8 cellular contexts compared by ENCODE assay signal in the genomic region with DNA sequence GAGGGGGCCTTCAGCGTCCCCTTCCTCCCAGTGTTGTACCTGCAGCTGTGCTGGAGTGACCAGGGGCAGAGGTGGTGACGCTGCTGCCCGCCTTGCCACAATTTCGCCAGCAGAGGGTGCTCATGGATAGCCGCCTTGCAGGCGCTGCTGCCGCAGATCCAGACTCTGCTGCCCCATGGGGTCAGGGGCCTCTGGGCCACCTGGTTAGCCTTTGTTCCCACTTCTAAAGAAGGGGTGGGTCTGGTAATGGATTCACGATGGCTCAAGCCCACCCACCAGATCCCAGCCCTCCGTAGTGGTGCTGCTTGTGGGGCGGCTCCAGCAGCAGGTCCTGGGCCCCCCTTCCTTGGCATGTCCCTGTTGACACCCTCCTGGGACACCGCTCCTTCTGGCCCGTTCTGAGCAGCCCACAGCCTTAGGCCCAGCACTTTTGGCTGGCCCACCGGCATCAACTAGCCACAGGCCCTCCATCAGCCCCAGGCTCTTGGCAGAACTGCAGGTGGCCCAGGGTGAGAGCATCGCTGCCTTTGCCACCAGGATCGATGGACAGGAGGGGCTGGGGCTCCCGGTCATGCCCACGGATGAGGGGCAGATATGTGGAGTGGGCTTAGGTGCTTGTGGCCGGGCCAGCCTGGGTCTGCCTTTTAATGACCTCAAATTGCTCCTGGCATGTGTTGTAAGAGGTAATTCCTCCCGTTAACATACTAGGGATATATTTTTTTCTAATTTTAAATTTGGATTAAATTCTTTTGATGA. TPM values are rescaled to one million over a fixed set of nuclear protein-coding genes. Genes with fewer than 3 reads are reported as not detected.
A peak's percentile ranks its signal among the peaks of the same experiment; 100 is the strongest.
DNase-seq lines count a peak whose midpoint lies in the region; TF ChIP-seq lines count a peak whose summit lies in the region.

No MANE protein-coding gene starts in this region.

- TF ChIP-seq POLR2A in stomach (IDR thresholded peaks at IDR 0.05), result no peak

- no peaks in the 10 kb centered on the region for H3K27me3 Mint-ChIP-seq in activated CD4-positive, alpha-beta T cell treated with anti-CD3 and anti-CD28 coated beads, Interleukin-2, amount 10 ng/mL, durations not matched to agents 24 days and 14 days
- no peaks in the 10 kb centered on the region for H3K27me3 Mint-ChIP-seq in mesothelial cell of epicardium (ENCODE audit: low read depth)

- no peak overlapping the region for H3K4me3 Mint-ChIP-seq in activated CD4-positive, alpha-beta T cell treated with anti-CD3 and anti-CD28 coated beads, Interleukin-2, amount 10 ng/mL, durations not matched to agents 24 days and 14 days
- H3K4me3 Mint-ChIP-seq in mesothelial cell of epicardium, result no peak overlapping the region

- H3K9me3 ChIP-seq in stomach, result no peaks in the 10 kb centered on the region
- H3K9me3 ChIP-seq in effector memory CD4-positive, alpha-beta T cell (ENCODE audit: control insufficient read depth, low read length), result no peaks in the 10 kb centered on the region

- H3K36me3 Mint-ChIP-seq in activated CD4-positive, alpha-beta T cell treated with anti-CD3 and anti-CD28 coated beads, Interleukin-2, amount 10 ng/mL, durations not matched to agents 24 days and 14 days (ENCODE audit: low read depth), result no peaks in the 10 kb centered on the region
- peaks cover 15% of the 10 kb centered on the region for H3K36me3 Mint-ChIP-seq in mesothelial cell of epicardium

- no peak overlapping the region for H3K4me3 ChIP-seq in stomach
- H3K4me3 ChIP-seq in effector memory CD4-positive, alpha-beta T cell (ENCODE audit: insufficient read depth, low read depth, low read length, poor library complexity, severe bottlenecking), result no peak overlapping the region

- H3K4me1 ChIP-seq in stomach, result peaks cover 7 to 31% (median 17%) of the 10 kb centered on the region in 4 donors
- no peaks in the 10 kb centered on the region for H3K4me1 ChIP-seq in effector memory CD4-positive, alpha-beta T cell (ENCODE audit: control insufficient read depth, insufficient read depth, low read length, poor library complexity, severe bottlenecking)

- peaks cover 0 to 5% (median 0%) of the 10 kb centered on the region in 3 donors for H3K27me3 ChIP-seq in stomach
- no peaks in the 10 kb centered on the region for H3K27me3 ChIP-seq in effector memory CD4-positive, alpha-beta T cell (replicated peaks; ENCODE audit: control insufficient read depth, insufficient read depth, low read length, poor library complexity, severe bottlenecking)

- no peak for TF ChIP-seq EP300 in stomach (IDR thresholded peaks at IDR 0.05)

- H3K9me3 Mint-ChIP-seq in activated CD4-positive, alpha-beta T cell treated with anti-CD3 and anti-CD28 coated beads, Interleukin-2, amount 10 ng/mL, durations not matched to agents 24 days and 14 days, result no peaks in the 10 kb centered on the region
- H3K9me3 Mint-ChIP-seq in mesothelial cell of epicardium, result no peaks in the 10 kb centered on the region

- intact Hi-C loops in activated CD4-positive, alpha-beta T cell treated with anti-CD3 and anti-CD28 coated beads, Interleukin-2, amount 10 ng/mL, durations not matched to agents 24 days and 14 days (cut with micrococcal nuclease), result loop anchor here (1.0 to 5.0 kb wide), 3 partner anchors 41 to 714 kb away; no protein-coding TSS in a partner anchor
- intact Hi-C loops in stomach (cut with DNase I; ENCODE audit: low total_unique reads), result loop anchor here (5.0 kb wide), 1 partner anchor 39 kb away; no protein-coding TSS in a partner anchor

- DNase-seq in NCI-H2107 (lab: John Stamatoyannopoulos, UW), result peak; percentile 6
- no peak for DNase-seq in NCI-H2107 treated with DMSO at 0.1 percent for 48 hours (lab: John Stamatoyannopoulos, UW; ENCODE audit: unreplicated experiment)
- peak; percentile 44 for DNase-seq in NCI-H1105 treated with DMSO at 0.1 percent for 48 hours (lab: John Stamatoyannopoulos, UW)
- peak; percentile 84 for DNase-seq in activated CD4-positive, alpha-beta T cell treated with anti-CD3 and anti-CD28 coated beads, Interleukin-2, amount 10 ng/mL, durations not matched to agents 24 days and 14 days
- peak; percentile 50 for DNase-seq in epidermal melanocyte (ENCODE audit: insufficient read length, low spot score)
- DNase-seq in mesothelial cell of epicardium (ENCODE audit: low spot score in 2 of 2, unreplicated experiment in 2 of 2), result peak in 1 of 2 experiments; percentile 76
- peak; percentile 63 for DNase-seq in stomach
- DNase-seq in effector memory CD4-positive, alpha-beta T cell, result no peak

- H3K4me1 Mint-ChIP-seq in activated CD4-positive, alpha-beta T cell treated with anti-CD3 and anti-CD28 coated beads, Interleukin-2, amount 10 ng/mL, durations not matched to agents 24 days and 14 days, result no peaks in the 10 kb centered on the region
- peaks cover 13% of the 10 kb centered on the region for H3K4me1 Mint-ChIP-seq in mesothelial cell of epicardium

- TF ChIP-seq CTCF in mesothelial cell of epicardium (IDR thresholded peaks at IDR 0.05; ENCODE audit: unreplicated experiment) (peak; percentile 73), stomach (IDR thresholded peaks at IDR 0.05) (peak in 5 of 7 experiments; percentile 52 to 89 (median 84))

- H3K27ac Mint-ChIP-seq in activated CD4-positive, alpha-beta T cell treated with anti-CD3 and anti-CD28 coated beads, Interleukin-2, amount 10 ng/mL, durations not matched to agents 24 days and 14 days, result no peak overlapping the region
- H3K27ac Mint-ChIP-seq in mesothelial cell of epicardium, result no peak overlapping the region

- H3K36me3 ChIP-seq in stomach, result peaks cover 10 to 26% (median 20%) of the 10 kb centered on the region in 4 donors
- no peaks in the 10 kb centered on the region for H3K36me3 ChIP-seq in effector memory CD4-positive, alpha-beta T cell (ENCODE audit: control insufficient read depth, insufficient read depth, low read length)

- 33 to 47% (median 43%) methylated on average over 14 to 19 of the region's 19 CpGs for WGBS in stomach, 5 donors

- H3K27ac ChIP-seq in stomach, result peak overlapping the region in 2 of 5 donors; percentile 30 to 52
- no peak overlapping the region for H3K27ac ChIP-seq in effector memory CD4-positive, alpha-beta T cell (ENCODE audit: insufficient read depth, low read length, poor library complexity, severe bottlenecking)

RNA-seq across cellular contexts. Expression of a gene that starts 57.2 kb away (rescaled TPM):
- total RNA-seq in activated CD4-positive, alpha-beta T cell treated with anti-CD3 and anti-CD28 coated beads, Interleukin-2, amount 10 ng/mL, durations not matched to agents 24 days and 14 days, result not detected in 2 replicates
- total RNA-seq in mesothelial cell of epicardium (549 to 605 TPM (median 596 TPM) in 3 replicates), stomach (100 to 1,000 TPM in 2 of 5 donors, 10 to 100 TPM in 3; 17.5 to 205 (median 48.2) TPM)
- polyA plus RNA-seq in stomach, result 10 to 100 TPM in 2 of 3 donors, 1 to 10 TPM in 1; 7.3 to 17.4 (median 17.3) TPM

Comparison
In these comparisons a context has a peak if more than half of its experiments do, and no peak if none do; other contexts are left out.
1. DNase-seq: peak in NCI-H2107 (single experiment), NCI-H1105 treated with DMSO at 0.1 percent for 48 hours (single experiment), activated CD4-positive, alpha-beta T cell treated with anti-CD3 and anti-CD28 coated beads, Interleukin-2, amount 10 ng/mL, durations not matched to agents 24 days and 14 days (single experiment), epidermal melanocyte (single experiment) and stomach (single experiment); none in NCI-H2107 treated with DMSO at 0.1 percent for 48 hours (single experiment) and effector memory CD4-positive, alpha-beta T cell (0 of 3).
2. RNA of a gene that starts 57.2 kb away (total RNA-seq): 549 to 605 TPM in mesothelial cell of epicardium and 17.5 to 205 TPM in stomach; not detected in activated CD4-positive, alpha-beta T cell treated with anti-CD3 and anti-CD28 coated beads, Interleukin-2, amount 10 ng/mL, durations not matched to agents 24 days and 14 days; every median in the first group is over 10 times any median in the second.